ENCODE assay signal across 8 cellular contexts in the genomic region with DNA sequence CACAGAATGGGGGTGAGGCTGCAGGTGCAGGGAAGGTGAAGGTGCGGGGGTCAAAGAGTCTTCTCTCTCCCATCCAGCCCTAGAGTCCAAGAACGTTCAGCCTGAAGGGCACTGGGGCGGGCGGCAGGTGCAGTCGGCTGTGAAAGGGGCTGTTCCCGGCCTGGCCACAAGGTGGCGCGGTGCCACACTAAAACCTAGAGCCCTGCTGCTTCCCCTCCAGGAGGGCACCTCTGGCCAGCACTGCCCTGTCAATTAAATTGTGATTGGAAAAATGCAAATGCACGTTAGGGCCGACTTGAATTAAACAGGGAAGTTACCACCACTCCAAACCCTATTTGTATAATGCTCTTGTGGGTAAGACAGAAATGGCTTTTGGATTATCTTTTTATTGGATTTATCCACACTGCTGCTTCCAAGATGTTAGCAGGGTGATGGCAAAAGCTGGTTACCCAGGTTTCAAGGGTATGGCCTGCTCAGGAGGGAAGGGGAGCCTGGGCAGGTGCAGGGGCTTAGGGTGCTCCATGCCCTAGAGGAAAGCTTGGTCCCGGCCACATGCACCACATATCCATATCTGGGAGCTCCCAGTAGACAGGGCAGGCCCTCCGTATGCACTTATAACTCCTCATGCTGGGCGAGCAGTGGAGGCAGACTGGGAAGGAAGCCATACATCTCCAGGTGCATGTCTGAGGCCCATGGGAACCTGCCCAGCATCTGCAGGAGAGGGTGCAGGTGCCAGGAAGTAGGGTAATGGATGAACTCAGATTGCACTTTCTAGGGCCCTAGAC.
A peak's percentile ranks its signal among the peaks of the same experiment; 100 is the strongest.
DNase-seq lines count a peak whose midpoint lies in the region; ATAC-seq and TF ChIP-seq lines count a peak whose summit lies in the region.

No MANE protein-coding gene starts in this region.

- H3K4me2 ChIP-seq in osteoblast (ENCODE audit: insufficient read depth, low read length): no peak overlapping the region

- H3K4me1 ChIP-seq in RWPE2 (ENCODE audit: insufficient read depth, poor library complexity, severe bottlenecking) (no peaks in the 10 kb centered on the region), osteoblast (ENCODE audit: insufficient read depth, low read length) (no peaks in the 10 kb centered on the region)

- H4K20me1 ChIP-seq in osteoblast (ENCODE audit: insufficient read depth, low read length): peaks cover 7% of the 10 kb centered on the region

- peak; percentile 82 for ATAC-seq in RWPE2 (ENCODE audit: low read depth)

- H3K36me3 ChIP-seq in RWPE2 (ENCODE audit: low read depth): no peaks in the 10 kb centered on the region
- H3K36me3 ChIP-seq in osteoblast (ENCODE audit: insufficient read depth, low read length): no peaks in the 10 kb centered on the region

- H3K27ac ChIP-seq in RWPE2 (ENCODE audit: poor library complexity, severe bottlenecking): no peak overlapping the region
- no peak overlapping the region for H3K27ac ChIP-seq in osteoblast (ENCODE audit: low read depth, low read length)
- peak overlapping the region; percentile 11 for H3K27ac ChIP-seq in temporal lobe (ENCODE audit: low read depth, low read length)

- H3K27me3 ChIP-seq in RWPE2 (ENCODE audit: insufficient read depth, poor library complexity, severe bottlenecking): no peaks in the 10 kb centered on the region
- H3K27me3 ChIP-seq in osteoblast (ENCODE audit: insufficient read depth, low read length): peaks cover 35% of the 10 kb centered on the region

- TF ChIP-seq CTCF in LNCaP clone FGC (IDR thresholded peaks at IDR 0.05; ENCODE audit: control insufficient read depth, extremely low read depth, insufficient read depth) (peak; percentile 95), RWPE2 (IDR thresholded peaks at IDR 0.05; ENCODE audit: poor library complexity, severe bottlenecking) (peak; percentile 90), osteoblast (IDR thresholded peaks at IDR 0.05; ENCODE audit: extremely low read depth, low read depth, low read length) (peak; percentile 79)

- no peaks in the 10 kb centered on the region for H3K79me2 ChIP-seq in osteoblast (ENCODE audit: insufficient read depth, low read length)

- no peaks in the 10 kb centered on the region for H3K9me3 ChIP-seq in RWPE2 (ENCODE audit: severe bottlenecking)
- no peaks in the 10 kb centered on the region for H3K9me3 ChIP-seq in osteoblast (ENCODE audit: low read depth, low read length)

- no peak overlapping the region for H2AFZ ChIP-seq in osteoblast (ENCODE audit: low read length)

- peak; percentile 32 for DNase-seq in SIG-M5 treated with dmso at 0.1 percent for 504 hours (lab: John Stamatoyannopoulos, UW; ENCODE audit: unreplicated experiment)
- no peak for DNase-seq in SIG-M5 (lab: John Stamatoyannopoulos, UW)
- DNase-seq in LNCaP clone FGC (ENCODE audit: low read depth): no peak
- DNase-seq in RWPE2 (ENCODE audit: low spot score): no peak
- DNase-seq in activated effector memory CD4-positive, alpha-beta T cell treated with Interleukin-2 at 50 U/mL for 16 hours: peak; percentile 52
- peak; percentile 31 for DNase-seq in foreskin melanocyte
- peak; percentile 99 for DNase-seq in osteoblast (ENCODE audit: insufficient read length, low spot score, missing footprints)

- no peak overlapping the region for H3K4me3 ChIP-seq in LNCaP clone FGC (ENCODE audit: low read depth, low read length)
- no peak overlapping the region for H3K4me3 ChIP-seq in RWPE2 (ENCODE audit: severe bottlenecking)
- H3K4me3 ChIP-seq in osteoblast (ENCODE audit: insufficient read depth, low read length): no peak overlapping the region

Comparison
In these comparisons a context has a peak if more than half of its experiments do, and no peak if none do; other contexts are left out.
1. DNase-seq: peak in SIG-M5 treated with dmso at 0.1 percent for 504 hours (single experiment), activated effector memory CD4-positive, alpha-beta T cell treated with Interleukin-2 at 50 U/mL for 16 hours (single experiment), foreskin melanocyte (single experiment) and osteoblast (single experiment); none in SIG-M5 (single experiment), LNCaP clone FGC (single experiment) and RWPE2 (single experiment).
2. Peak in every context shown above with its lines, with median percentiles within 50 percentile points of each other: CTCF ChIP-seq.